8 cellular contexts compared by ENCODE assay signal in the genomic region with DNA sequence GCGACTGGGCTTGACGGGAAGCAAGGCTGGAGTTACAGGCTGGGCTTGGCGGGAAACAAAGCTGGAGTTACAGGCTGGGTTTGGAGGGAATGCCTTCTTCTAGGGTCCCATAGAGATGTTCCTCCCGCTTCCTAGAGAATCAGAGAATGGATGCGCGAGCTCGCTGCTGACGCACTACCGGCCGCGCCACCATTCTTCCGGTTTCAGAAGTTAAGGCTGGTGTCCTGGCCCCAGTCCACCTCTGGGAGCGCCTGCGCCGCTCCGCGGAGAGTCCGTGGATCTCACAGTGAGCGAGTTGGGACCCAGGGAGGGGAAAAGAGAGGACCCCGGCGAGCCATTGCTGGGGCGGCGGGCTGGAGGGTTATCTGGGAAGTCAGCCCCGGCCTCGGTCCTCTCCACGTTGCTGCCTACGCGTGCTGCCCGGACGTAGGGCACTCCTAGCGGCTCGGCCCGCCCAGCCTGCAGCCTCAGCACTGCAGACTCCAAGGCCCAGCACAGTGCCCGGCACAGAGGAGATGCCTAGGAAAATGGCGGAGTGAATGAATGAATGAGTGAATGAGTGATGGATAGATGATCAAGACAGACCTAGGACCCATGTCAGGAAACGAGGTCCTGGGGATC. TPM values are rescaled to one million over a fixed set of nuclear protein-coding genes. Genes with fewer than 3 reads are reported as not detected.
DNase-seq lines count a peak whose midpoint lies in the region; ATAC-seq and TF ChIP-seq lines count a peak whose summit lies in the region.

A gene (plus strand): TSS at position 206 of the 621 bp plus-strand sequence. CDS start 7,602 bp downstream, outside the sequence.

- CTCF ChIA-PET in MCF 10A (lab: Yijun Ruan, JAX): interaction anchor here (0.7 kb wide), 1 partner anchor 260 kb away, joined by 3 read pairs; no protein-coding TSS in a partner anchor

- intact Hi-C loops in MCF 10A (cut with micrococcal nuclease) (no loop called here), gastrocnemius medialis (cut with DNase I; ENCODE audit: low total_unique reads) (loop anchor here (1.0 to 5.0 kb wide), 3 partner anchors 17 to 150 kb away; a partner anchor contains a TSS)

- DNase-seq in KG1 (lab: John Stamatoyannopoulos, UW): peak; percentile 48
- peak; percentile 92 for DNase-seq in WERI-Rb-1
- DNase-seq in MCF 10A (ENCODE audit: unreplicated experiment): peak; percentile 52
- peak; percentile 41 for DNase-seq in iPS DF 4.7 (ENCODE audit: extremely low read depth, low spot score)
- DNase-seq in gastrocnemius medialis: peak; percentile 60 to 78

- H3K27me3 ChIP-seq in WERI-Rb-1 (ENCODE audit: insufficient read depth, low read depth, severe bottlenecking) (no peaks in the 10 kb centered on the region), gastrocnemius medialis (peaks cover 0 to 3% (median 0%) of the 10 kb centered on the region in 3 donors)

- TF ChIP-seq CTCF in C4-2B (conservative IDR thresholded peaks at IDR 0.05): no peak; the same call in none of the 2 replicates
- TF ChIP-seq CTCF in WERI-Rb-1 (IDR thresholded peaks at IDR 0.05; ENCODE audit: low read depth, low read length): peak; percentile 50
- no peak for TF ChIP-seq CTCF in MCF 10A (IDR thresholded peaks at IDR 0.05; ENCODE audit: unreplicated experiment)
- TF ChIP-seq CTCF in gastrocnemius medialis (IDR thresholded peaks at IDR 0.05 in 4 of 5, conservative IDR thresholded peaks at IDR 0.05 in 1 of 5): peak in 3 of 5 experiments; percentile 31 to 45 (median 42)

- H3K4me3 Mint-ChIP-seq in MCF 10A (ENCODE audit: unreplicated experiment): peak within 1 kb of the TSS; percentile 84

- peak within 1 kb of the TSS; percentile 96 for H3K4me3 ChIP-seq in WERI-Rb-1 (ENCODE audit: low read depth, low read length)
- H3K4me3 ChIP-seq in gastrocnemius medialis: peak within 1 kb of the TSS; percentile 68 to 90 (median 88)

- ATAC-seq in gastrocnemius medialis: peak; percentile 75 to 96
- no peak for ATAC-seq in HG03045 (IDR thresholded peaks at IDR 0.05; ENCODE audit: unreplicated experiment)
- ATAC-seq in GM19397 (IDR thresholded peaks at IDR 0.05; ENCODE audit: unreplicated experiment): no peak

- no peaks in the 10 kb centered on the region for H3K27me3 Mint-ChIP-seq in MCF 10A (ENCODE audit: insufficient read depth, unreplicated experiment)

- peaks cover 8% of the 10 kb centered on the region for H3K9me3 Mint-ChIP-seq in MCF 10A (ENCODE audit: unreplicated experiment)

- H3K4me1 Mint-ChIP-seq in MCF 10A (ENCODE audit: insufficient read depth, unreplicated experiment): no peaks in the 10 kb centered on the region

- H3K36me3 ChIP-seq in WERI-Rb-1: peaks cover 5% of the 10 kb centered on the region
- peaks cover 0 to 8% of the 10 kb centered on the region in 2 donors for H3K36me3 ChIP-seq in gastrocnemius medialis

- in situ Hi-C loops in gastrocnemius medialis (cut with MboI; ENCODE audit: low sequenced_read_pairs in 4 of 4): no loop called here

- peak within 1 kb of the TSS; percentile 33 for H3K27ac Mint-ChIP-seq in MCF 10A (ENCODE audit: low read depth, unreplicated experiment)

- TF ChIP-seq POLR2A in gastrocnemius medialis (IDR thresholded peaks at IDR 0.05): peak in 1 of 2 donors; percentile 34

- peaks cover 20% of the 10 kb centered on the region for H3K9me3 ChIP-seq in WERI-Rb-1 (ENCODE audit: severe bottlenecking)
- peaks cover 0 to 7% (median 0%) of the 10 kb centered on the region in 3 donors for H3K9me3 ChIP-seq in gastrocnemius medialis

- POLR2A ChIA-PET in MCF 10A (lab: Yijun Ruan, JAX): interaction anchor here (0.6 kb wide), 1 partner anchor 12 kb away, joined by 3 read pairs; no protein-coding TSS in a partner anchor

- no TSS peak for BruUV-seq in MCF 10A (replicated peaks; lab: Mats Ljungman, UMichigan)

- H3K4me1 ChIP-seq in gastrocnemius medialis: peaks cover 0 to 4% of the 10 kb centered on the region in 2 donors

- peak within 1 kb of the TSS; percentile 16; the same call in 1 of the 2 replicates for H3K27ac ChIP-seq in C4-2B
- H3K27ac ChIP-seq in WERI-Rb-1: peak within 1 kb of the TSS; percentile 68
- H3K27ac ChIP-seq in gastrocnemius medialis: peak within 1 kb of the TSS; percentile 60 to 70 (median 66)

- no peaks in the 10 kb centered on the region for H3K36me3 Mint-ChIP-seq in MCF 10A (ENCODE audit: insufficient read depth, unreplicated experiment)

RNA-seq across cellular contexts. Expression of the gene that starts here (rescaled TPM):
- 2.4 and 2.8 TPM in 2 replicates for total RNA-seq in MCF 10A (2022)
- total RNA-seq in gastrocnemius medialis: 1 to 10 TPM; 1.8 to 4.8 (median 1.9) TPM

Comparison
In these comparisons a context has a peak if more than half of its experiments do, and no peak if none do; other contexts are left out.
1. H3K27ac ChIP-seq: peak in every context shown above with its lines; median percentile 68 in WERI-Rb-1; 66 in gastrocnemius medialis; 16 in C4-2B.
2. CTCF ChIP-seq: peak in WERI-Rb-1 (single experiment) and gastrocnemius medialis (3 of 5); none in C4-2B (single experiment) and MCF 10A (single experiment).
3. DNase-seq: peak in every context shown above with its lines; median percentile 92 in WERI-Rb-1; 69 in gastrocnemius medialis; 52 in MCF 10A; 48 in KG1; 41 in iPS DF 4.7.
4. ATAC-seq: peak in gastrocnemius medialis (2 of 2); none in HG03045 (single experiment) and GM19397 (single experiment).